Comparison of ENCODE assay signal across 22 cellular contexts in genomic region chr6:18247002-18247401, GRCh38.
"Had no signal": no experiment of that assay in that cellular context is flagged by ENCODE, and none has a peak within 500 bp of the region (broad histone marks: within the 10 kb centered on the region; RNA-seq: fewer than 3 reads in every experiment).

No MANE protein-coding gene starts in this region.

- DNase-seq: activated CD4-positive, alpha-beta T cell treated with anti-CD3 and anti-CD28 coated beads, Interleukin-2, amount 50 U/mL, for 1 hour; activated CD4-positive, CD25-positive, alpha-beta regulatory T cell treated with anti-CD3 and anti-CD28 coated beads, Interleukin-2, amount 50 U/mL, for 72 hours; activated effector memory CD4-positive, alpha-beta T cell treated with anti-CD3 and anti-CD28 coated beads, Interleukin-2, amount 50 U/mL, for 16 hours; activated naive CD4-positive, alpha-beta T cell treated with anti-CD3 and anti-CD28 coated beads, Interleukin-2, amount 50 U/mL, for 16 hours; activated T-cell treated with anti-CD3 and anti-CD28 coated beads, Interleukin-2, amount 50 U/mL, for 72 hours; dermis blood vessel endothelial cell; effector memory CD8-positive, alpha-beta T cell; foreskin fibroblast; left ventricle myocardium inferior; naive B cell; stimulated activated naive CD8-positive, alpha-beta T cell treated with anti-CD3 and anti-CD28 coated beads, Interleukin-15, Interleukin-2, amounts not matched to agents 100 U/mL and 50 U/mL, for 24 hours; substantia nigra; T-helper 1 cell; T1000; tibial artery had no signal

- H3K4me1 Mint-ChIP-seq: neural progenitor cell had no signal

- H3K4me3 ChIP-seq: ascending aorta, left ventricle myocardium inferior, neural progenitor cell, prostate gland, right atrium auricular region, tibial artery had no signal

- H2AFZ ChIP-seq: neural progenitor cell had no signal

- H3K4me1 ChIP-seq: ascending aorta, left ventricle myocardium inferior, neural progenitor cell, prostate gland, tibial artery had no signal

- H3K9me3 ChIP-seq: ascending aorta, left ventricle myocardium inferior, prostate gland, right atrium auricular region, tibial artery had no signal

- FAIRE-seq: bronchial epithelial cell, keratinocyte, urothelium cell line had no signal

- H3K4me2 ChIP-seq: neural progenitor cell had no signal

- H3K4me3 Mint-ChIP-seq: activated T-cell treated with anti-CD3 and anti-CD28 coated beads, Interleukin-2, amount 50 U/mL, for 72 hours; effector memory CD8-positive, alpha-beta T cell; naive B cell; neural progenitor cell had no signal

- H3K9ac ChIP-seq: neural progenitor cell had no signal

- H3K9me3 Mint-ChIP-seq: activated T-cell treated with anti-CD3 and anti-CD28 coated beads, Interleukin-2, amount 50 U/mL, for 72 hours; effector memory CD8-positive, alpha-beta T cell; neural progenitor cell had no signal

- ATAC-seq: activated T-cell treated with anti-CD3 and anti-CD28 coated beads, Interleukin-2, amount 50 U/mL, for 72 hours; effector memory CD8-positive, alpha-beta T cell; stimulated activated naive CD8-positive, alpha-beta T cell treated with anti-CD3 and anti-CD28 coated beads, Interleukin-15, Interleukin-2, amounts not matched to agents 100 U/mL and 50 U/mL, for 24 hours had no signal

- H3K27me3 ChIP-seq: ascending aorta, neural progenitor cell, right atrium auricular region, tibial artery had no signal

- H3K27ac Mint-ChIP-seq: activated T-cell treated with anti-CD3 and anti-CD28 coated beads, Interleukin-2, amount 50 U/mL, for 72 hours; naive B cell; neural progenitor cell had no signal

- H3K36me3 ChIP-seq: prostate gland had no signal

- H3K27ac ChIP-seq: ascending aorta, left ventricle myocardium inferior, neural progenitor cell, right atrium auricular region, tibial artery had no signal

- H3K27me3 Mint-ChIP-seq: effector memory CD8-positive, alpha-beta T cell; naive B cell had no signal
